In genomic region chr11:67289651-67290479, GRCh38 we compare ENCODE assay signal across 8 cellular contexts. TPM values are rescaled to one million over a fixed set of nuclear protein-coding genes. Genes with fewer than 3 reads are reported as not detected.
DNase-seq lines count a peak whose midpoint lies in the region; ATAC-seq and TF ChIP-seq lines count a peak whose summit lies in the region.

No MANE protein-coding gene starts in this region.

- DNase-seq in GM23338 (ENCODE audit: low spot score) (peak; percentile 43), SJSA1 (ENCODE audit: low read depth in 1 of 2, low spot score in 2 of 2) (peak in 1 of 2 experiments; percentile 47), fibroblast of lung (ENCODE audit: low read depth in 2 of 2) (no peak), neuronal stem cell (ENCODE audit: low spot score) (no peak), NCI-H1417 (lab: John Stamatoyannopoulos, UW) (no peak), NCI-H1930 (lab: John Stamatoyannopoulos, UW) (no peak), HuH-7 (ENCODE audit: low spot score) (no peak)

- H4K91ac ChIP-seq in neuronal stem cell (ENCODE audit: low read depth, low read length, poor library complexity): peak overlapping the region; percentile 16

- H3F3A ChIP-seq in GM23338 (replicated peaks; ENCODE audit: low read depth): 0 out of 2 replicates have a peak, but pooled peaks cover 13% of the 10 kb centered on the region

- H3K79me2 ChIP-seq in GM23338 (replicated peaks; ENCODE audit: insufficient read depth) (no peaks in the 10 kb centered on the region), fibroblast of lung (ENCODE audit: control insufficient read depth, insufficient read depth, low read length) (peaks cover 18% of the 10 kb centered on the region)

- no CpG with 5 or more reads among the region's 36 CpGs for WGBS in neuronal stem cell (ENCODE audit: extremely low coverage in 2 of 2, insufficient read length in 2 of 2, insufficient replicate concordance in 1 of 2), 2 donors

- H2AK5ac ChIP-seq in neuronal stem cell (ENCODE audit: low read depth, low read length): peak overlapping the region; percentile 98

- TF ChIP-seq CTCF in GM23338 (conservative IDR thresholded peaks at IDR 0.05; ENCODE audit: low read depth in 2 of 2): 0 out of 4 replicates have a peak, but pooled peaks of 1 of the 2 experiments have one; percentile 3
- no peak for TF ChIP-seq CTCF in fibroblast of lung (conservative IDR thresholded peaks at IDR 0.05 in 1 of 2, IDR thresholded peaks at IDR 0.05 in 1 of 2; ENCODE audit: low read depth in 1 of 2, low read length in 2 of 2)

- H3K9ac ChIP-seq in fibroblast of lung (ENCODE audit: insufficient read depth, low read length) (peak overlapping the region; percentile 66), neuronal stem cell (ENCODE audit: low read depth, low read length, poor library complexity) (peak overlapping the region; percentile 98)

- H3K27ac Mint-ChIP-seq in GM23338: no peak overlapping the region

- ATAC-seq in GM23338 (peak; percentile 11), GM19463 (IDR thresholded peaks at IDR 0.05; ENCODE audit: unreplicated experiment) (no peak)

- H3K4me3 ChIP-seq in GM23338 (peak overlapping the region; percentile 72), SJSA1 (peak overlapping the region; percentile 72), fibroblast of lung (replicated peaks in 1 of 4; ENCODE audit: control extremely low read depth in 1 of 4, insufficient read depth in 1 of 4, low read depth in 3 of 4, low read length in 4 of 4) (peak overlapping the region; percentile 72 to 83 (median 73)), neuronal stem cell (ENCODE audit: low read length in 2 of 2) (peak overlapping the region; percentile 89 to 98)

- H4K8ac ChIP-seq in neuronal stem cell (ENCODE audit: low read depth, low read length): no peak overlapping the region

- H4K20me1 ChIP-seq in GM23338 (replicated peaks; ENCODE audit: insufficient read depth) (no peaks in the 10 kb centered on the region), fibroblast of lung (ENCODE audit: control insufficient read depth, extremely low read depth, insufficient read depth, low read length) (no peaks in the 10 kb centered on the region)

- no peaks in the 10 kb centered on the region for H3K9me2 ChIP-seq in GM23338 (ENCODE audit: insufficient read depth)

- H2BK12ac ChIP-seq in neuronal stem cell (ENCODE audit: low read length): no peak overlapping the region

- H3K4me1 ChIP-seq in GM23338 (ENCODE audit: insufficient read depth) (peaks cover 10% of the 10 kb centered on the region), SJSA1 (replicated peaks) (peaks cover 34% of the 10 kb centered on the region), fibroblast of lung (ENCODE audit: control insufficient read depth, extremely low read depth, insufficient read depth, low read length) (peaks cover 20% of the 10 kb centered on the region), neuronal stem cell (ENCODE audit: control insufficient read depth in 2 of 2, insufficient read depth in 1 of 2, low read depth in 1 of 2, low read length in 2 of 2) (peaks cover 19 to 21% of the 10 kb centered on the region in 2 donors)

- H2BK120ac ChIP-seq in neuronal stem cell (ENCODE audit: low read depth, low read length): no peak overlapping the region

- peaks cover 23% of the 10 kb centered on the region for H3K36me3 Mint-ChIP-seq in GM23338 (ENCODE audit: low read depth)

- no peak overlapping the region for H3K27ac ChIP-seq in GM23338 (ENCODE audit: low read depth)
- H3K27ac ChIP-seq in SJSA1: peak overlapping the region; percentile 18
- H3K27ac ChIP-seq in fibroblast of lung (ENCODE audit: insufficient read depth, low read length): peak overlapping the region; percentile 69
- H3K27ac ChIP-seq in neuronal stem cell (replicated peaks; ENCODE audit: low read length): peak overlapping the region; percentile 97

- peak overlapping the region; percentile 37 for H2BK15ac ChIP-seq in neuronal stem cell (ENCODE audit: low read length)

- peak overlapping the region; percentile 89 for H2BK5ac ChIP-seq in neuronal stem cell (ENCODE audit: low read length)

- H3K4ac ChIP-seq in neuronal stem cell (ENCODE audit: low read length): no peak overlapping the region

- peak overlapping the region; percentile 98 for H3K18ac ChIP-seq in neuronal stem cell (ENCODE audit: low read length)

- H3K27me3 ChIP-seq in GM23338 (ENCODE audit: insufficient read depth): no peaks in the 10 kb centered on the region
- H3K27me3 ChIP-seq in SJSA1 (replicated peaks): no peaks in the 10 kb centered on the region
- H3K27me3 ChIP-seq in fibroblast of lung (ENCODE audit: control insufficient read depth, insufficient read depth, low read length): no peaks in the 10 kb centered on the region
- no peaks in the 10 kb centered on the region for H3K27me3 ChIP-seq in neuronal stem cell (ENCODE audit: control insufficient read depth in 3 of 3, insufficient read depth in 3 of 3, low read depth in 1 of 3, low read length in 3 of 3)

- no peak overlapping the region for H3K14ac ChIP-seq in neuronal stem cell (ENCODE audit: low read length)

- H3K9me3 Mint-ChIP-seq in GM23338: no peaks in the 10 kb centered on the region

- H3K4me3 Mint-ChIP-seq in GM23338: peak overlapping the region; percentile 83

- H3K36me3 ChIP-seq in GM23338 (ENCODE audit: insufficient read depth) (peaks cover 4% of the 10 kb centered on the region; the same call in 1 of the 2 replicates), SJSA1 (peaks cover 87% of the 10 kb centered on the region), fibroblast of lung (ENCODE audit: control insufficient read depth, insufficient read depth, low read length) (peaks cover 29% of the 10 kb centered on the region), neuronal stem cell (replicated peaks in 1 of 2; ENCODE audit: control insufficient read depth in 2 of 2, insufficient read depth in 2 of 2, low read length in 2 of 2) (peaks cover 33 to 72% of the 10 kb centered on the region in 2 donors)

- H2AFZ ChIP-seq in GM23338 (no peak overlapping the region), fibroblast of lung (ENCODE audit: low read length) (no peak overlapping the region), neuronal stem cell (ENCODE audit: low read length) (peak overlapping the region; percentile 83)

- H3K9me3 ChIP-seq in SJSA1 (replicated peaks) (peaks cover 2% of the 10 kb centered on the region; the same call in 1 of the 2 replicates), fibroblast of lung (ENCODE audit: control insufficient read depth, insufficient read depth, low read depth, low read length) (no peaks in the 10 kb centered on the region), neuronal stem cell (replicated peaks in 1 of 2; ENCODE audit: control insufficient read depth in 2 of 2, insufficient read depth in 1 of 2, low read depth in 1 of 2, low read length in 2 of 2) (peaks cover 0 to 4% of the 10 kb centered on the region in 2 donors)

- peaks cover 19% of the 10 kb centered on the region for H3K27me3 Mint-ChIP-seq in GM23338 (ENCODE audit: insufficient read depth, low read depth, poor library complexity)

- peak overlapping the region; percentile 81 for H3K23ac ChIP-seq in neuronal stem cell (ENCODE audit: low read depth, low read length, poor library complexity)

- peaks cover 17% of the 10 kb centered on the region for H3K4me1 Mint-ChIP-seq in GM23338

- H3K79me1 ChIP-seq in neuronal stem cell (ENCODE audit: low read depth, low read length): peaks cover 33% of the 10 kb centered on the region

- H3K4me2 ChIP-seq in GM23338: peak overlapping the region; percentile 91
- peak overlapping the region; percentile 95 for H3K4me2 ChIP-seq in fibroblast of lung (ENCODE audit: extremely low read depth, insufficient read depth, low read length)
- H3K4me2 ChIP-seq in neuronal stem cell (ENCODE audit: insufficient read depth, low read length, poor library complexity, severe bottlenecking): peak overlapping the region; percentile 93

TF ChIP-seq in GM23338, 12 proteins besides CTCF, POLR2A, EP300 and RAD21 (continues in another document):
- TF ChIP-seq POLR2AphosphoS5 (IDR thresholded peaks at IDR 0.05; ENCODE audit: low read depth) (no peak), ZNF331 (CRISPR knock-in tag; IDR thresholded peaks at IDR 0.05; ENCODE audit: low read depth) (no peak)

RNA-seq across cellular contexts. Expression of gene ANKRD13D, which starts 0.8 kb away (rescaled TPM):
- 15.7 and 30.8 TPM in 2 replicates for total RNA-seq in GM23338 (2014; rRNA removed; shearing (Covaris generic))
- polyA plus RNA-seq in GM23338 (2016; fragmentation: Nextera tagmentation; extraction: Ambion mirVana): 19.5 and 20.3 TPM in 2 replicates
- 40.2 and 61.7 TPM in 2 replicates for total RNA-seq in SJSA1 (2014; rRNA removed; shearing (Covaris generic))
- total RNA-seq in fibroblast of lung: 31.8 and 45.4 TPM in 2 replicates
- polyA plus RNA-seq in fibroblast of lung: 11.5 and 12.9 TPM in 2 replicates
- 12.7 and 16.8 TPM in 2 replicates for polyA plus RNA-seq in fibroblast of lung (2012)
- 16.9 and 22.8 TPM in 2 replicates for polyA minus RNA-seq in fibroblast of lung (ENCODE audit: low replicate concordance)
- 23.9 TPM for polyA plus RNA-seq in neuronal stem cell (2013, experiment 1 of 2)
- polyA plus RNA-seq in neuronal stem cell (2013, experiment 2 of 2): 22.5 TPM

RNA-seq across cellular contexts. Expression of gene SSH3, which starts 13.5 kb away (rescaled TPM):
- 40.0 and 45.8 TPM in 2 replicates for total RNA-seq in GM23338 (2014; rRNA removed; shearing (Covaris generic))
- polyA plus RNA-seq in GM23338 (2016; fragmentation: Nextera tagmentation; extraction: Ambion mirVana) (17.8 and 25.1 TPM in 2 replicates), fibroblast of lung (6.9 and 7.5 TPM in 2 replicates)
- total RNA-seq in SJSA1 (2014; rRNA removed; shearing (Covaris generic)): 13.4 and 17.5 TPM in 2 replicates
- 11.3 and 15.7 TPM in 2 replicates for total RNA-seq in fibroblast of lung
- polyA plus RNA-seq in fibroblast of lung (2012): 28.9 and 30.6 TPM in 2 replicates
- polyA minus RNA-seq in fibroblast of lung (ENCODE audit: low replicate concordance): 15.6 and 18.8 TPM in 2 replicates
- polyA plus RNA-seq in neuronal stem cell (2013, experiment 1 of 2): 28.5 TPM
- 34.0 TPM for polyA plus RNA-seq in neuronal stem cell (2013, experiment 2 of 2)

RNA-seq across cellular contexts. Expression of gene GRK2, which starts 23.6 kb away (rescaled TPM):
- 62.2 and 72.5 TPM in 2 replicates for total RNA-seq in GM23338 (2014; rRNA removed; shearing (Covaris generic))
- polyA plus RNA-seq in GM23338 (2016; fragmentation: Nextera tagmentation; extraction: Ambion mirVana) (19.5 and 21.7 TPM in 2 replicates), fibroblast of lung (20.1 and 26.3 TPM in 2 replicates)
- 96.2 and 138 TPM in 2 replicates for total RNA-seq in SJSA1 (2014; rRNA removed; shearing (Covaris generic))
- 21.6 and 28.9 TPM in 2 replicates for total RNA-seq in fibroblast of lung
- polyA plus RNA-seq in fibroblast of lung (2012): 24.7 and 30.8 TPM in 2 replicates
- 48.4 and 104 TPM in 2 replicates for polyA minus RNA-seq in fibroblast of lung (ENCODE audit: low replicate concordance)
- 33.4 TPM for polyA plus RNA-seq in neuronal stem cell (2013, experiment 1 of 2)
- 33.1 TPM for polyA plus RNA-seq in neuronal stem cell (2013, experiment 2 of 2)
